In genomic region chr4:80740375-80740774, GRCh38 we compare ENCODE assay signal across 4 cellular contexts.
"Had no signal": no experiment of that assay in that cellular context is flagged by ENCODE, and none has a peak within 500 bp of the region (broad histone marks: within the 10 kb centered on the region; RNA-seq: fewer than 3 reads in every experiment).

No MANE protein-coding gene starts in this region.

- H3K4me3 ChIP-seq: GM23338 had no signal

- ATAC-seq: GM23338 had no signal

- H2AFZ ChIP-seq: GM23338 had no signal

- H3K27ac Mint-ChIP-seq: GM23338 had no signal

- H3K4me1 Mint-ChIP-seq: H9 had no signal

- DNase-seq: H9, HCEC 1CT, IMR-90 had no signal

- H3K4me2 ChIP-seq: GM23338 had no signal

- H3K4me3 Mint-ChIP-seq: GM23338, H9 had no signal
